In the genomic region with DNA sequence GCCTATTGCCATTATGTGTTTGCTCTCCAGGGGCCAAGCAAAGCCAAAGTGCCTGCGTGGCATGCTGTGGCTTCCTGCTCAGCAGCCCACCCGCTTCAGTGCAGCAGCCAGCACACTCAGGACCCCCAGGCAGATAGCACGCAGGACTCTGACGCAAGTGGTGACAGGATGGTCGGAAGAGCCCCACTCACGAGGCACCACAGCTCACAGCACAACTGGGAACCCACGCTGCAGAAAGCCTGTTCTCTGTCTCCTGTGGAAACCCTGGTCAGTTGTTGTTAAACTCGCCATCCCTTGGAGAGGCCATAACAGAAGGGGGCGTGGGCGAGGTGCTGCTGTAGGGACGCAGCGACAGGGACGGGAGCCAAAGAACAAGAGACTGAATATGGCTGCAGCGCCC, we compare ENCODE assay signal across 18 cellular contexts.
DNase-seq lines count a peak whose midpoint lies in the region; ATAC-seq, FAIRE-seq and TF ChIP-seq lines count a peak whose summit lies in the region.
"Had no signal": no experiment of that assay in that cellular context is flagged by ENCODE, and none has a peak within 500 bp of the region (broad histone marks: within the 10 kb centered on the region; RNA-seq: fewer than 3 reads in every experiment).

No MANE protein-coding gene starts in this region.

- intact Hi-C loops in activated naive CD4-positive, alpha-beta T cell treated with anti-CD3 and anti-CD28 coated beads for 36 hours (cut with micrococcal nuclease): no loop called here
- intact Hi-C loops in esophagus muscularis mucosa (cut with DNase I): no loop called here
- intact Hi-C loops in stomach (cut with DNase I; ENCODE audit: low total_unique reads): no loop called here

- TF ChIP-seq EP300 in esophagus muscularis mucosa (IDR thresholded peaks at IDR 0.05) (no peak), stomach (IDR thresholded peaks at IDR 0.05) (no peak)

- H3K27me3 Mint-ChIP-seq in activated naive CD4-positive, alpha-beta T cell treated with anti-CD3 and anti-CD28 coated beads for 36 hours (ENCODE audit: low read depth): no peaks in the 10 kb centered on the region
- H3K27me3 Mint-ChIP-seq: B cell had no signal

- H3K4me3 ChIP-seq in esophagus muscularis mucosa (no peak overlapping the region), stomach (no peak overlapping the region), foreskin fibroblast (ENCODE audit: low read depth in 1 of 2, low read length in 2 of 2) (no peak overlapping the region)

- H3K4me1 Mint-ChIP-seq in activated naive CD4-positive, alpha-beta T cell treated with anti-CD3 and anti-CD28 coated beads for 36 hours (ENCODE audit: low read depth): peaks cover 83% of the 10 kb centered on the region

- H3K9me3 ChIP-seq in esophagus muscularis mucosa: no peaks in the 10 kb centered on the region
- H3K9me3 ChIP-seq in stomach: no peaks in the 10 kb centered on the region

- TF ChIP-seq CTCF in esophagus muscularis mucosa (IDR thresholded peaks at IDR 0.05) (no peak), stomach (IDR thresholded peaks at IDR 0.05) (no peak), foreskin fibroblast (IDR thresholded peaks at IDR 0.05; ENCODE audit: low read depth, low read length) (no peak)

- peak; percentile 3 for DNase-seq in activated naive CD4-positive, alpha-beta T cell treated with anti-CD3 and anti-CD28 coated beads for 36 hours
- DNase-seq in activated naive CD4-positive, alpha-beta T cell (lab: John Stamatoyannopoulos, UW): no peak
- DNase-seq in NCI-H345 (lab: John Stamatoyannopoulos, UW): peak; percentile 62
- no peak for DNase-seq in esophagus muscularis mucosa (ENCODE audit: extremely low spot score)
- peak; percentile 22 for DNase-seq in stomach
- DNase-seq in foreskin fibroblast: no peak
- no peak for DNase-seq in GM12892 (ENCODE audit: insufficient read length)
- DNase-seq: HFFc6; mesenchymal stem cell; NCI-H1048; NCI-H524 treated with DMSO at 0.1 percent for 48 hours; SHP77 treated with DMSO at 0.1 percent for 48 hours; stimulated activated CD4-positive, alpha-beta T cell treated with anti-CD3 and anti-CD28 coated beads, Interleukin-4, amount 100 ng/mL, for 1 hour; stimulated activated naive CD4-positive, alpha-beta T cell; WERI-Rb-1 had no signal

- H3K4me1 ChIP-seq in esophagus muscularis mucosa (peaks cover 53 to 84% (median 79%) of the 10 kb centered on the region in 4 donors), stomach (peaks cover 40 to 71% (median 57%) of the 10 kb centered on the region in 4 donors)

- H3K4me3 Mint-ChIP-seq in activated naive CD4-positive, alpha-beta T cell treated with anti-CD3 and anti-CD28 coated beads for 36 hours: no peak overlapping the region
- H3K4me3 Mint-ChIP-seq: B cell, HFFc6 had no signal

- CTCF ChIA-PET in activated naive CD4-positive, alpha-beta T cell treated with anti-CD3 and anti-CD28 coated beads for 36 hours (lab: Charles Lee): no interaction called here

- no peak overlapping the region for H3K27ac Mint-ChIP-seq in activated naive CD4-positive, alpha-beta T cell treated with anti-CD3 and anti-CD28 coated beads for 36 hours
- H3K27ac Mint-ChIP-seq: B cell, HFFc6 had no signal

- H3K27me3 ChIP-seq in esophagus muscularis mucosa (no peaks in the 10 kb centered on the region), stomach (no peaks in the 10 kb centered on the region)

- ATAC-seq in HG02840 (IDR thresholded peaks at IDR 0.05; ENCODE audit: low FRiP score, unreplicated experiment): no peak
- ATAC-seq: esophagus mucosa had no signal

- no peaks in the 10 kb centered on the region for H3K36me3 ChIP-seq in esophagus muscularis mucosa
- H3K36me3 ChIP-seq in stomach: no peaks in the 10 kb centered on the region
- H3K36me3 ChIP-seq: WERI-Rb-1 had no signal

- H3K27ac ChIP-seq in esophagus muscularis mucosa (replicated peaks in 1 of 4) (peak overlapping the region; percentile 91 to 97 (median 91)), stomach (peak overlapping the region in 3 of 5 donors; percentile 21 to 87 (median 22))
- H3K27ac ChIP-seq: WERI-Rb-1 had no signal

- peaks cover 12% of the 10 kb centered on the region for H3K36me3 Mint-ChIP-seq in activated naive CD4-positive, alpha-beta T cell treated with anti-CD3 and anti-CD28 coated beads for 36 hours (ENCODE audit: low read depth)

- H3K9me3 Mint-ChIP-seq in activated naive CD4-positive, alpha-beta T cell treated with anti-CD3 and anti-CD28 coated beads for 36 hours: no peaks in the 10 kb centered on the region
- H3K9me3 Mint-ChIP-seq: HFFc6 had no signal

- TF ChIP-seq POLR2A in esophagus muscularis mucosa (IDR thresholded peaks at IDR 0.05; ENCODE audit: low read depth) (no peak), stomach (IDR thresholded peaks at IDR 0.05) (no peak), GM12892 (IDR thresholded peaks at IDR 0.05; ENCODE audit: low read depth, low read length) (no peak)

- no peak for FAIRE-seq in GM12892 (lab: Jason Lieb, UNC)

- 85% methylated on average over 14 of the region's 14 CpGs for WGBS in esophagus muscularis mucosa
- WGBS in stomach, 5 donors: 59 to 79% (median 71%) methylated on average over 13 to 14 of the region's 14 CpGs

Comparison
In these comparisons a context has a peak if more than half of its experiments do, and no peak if none do; other contexts are left out.
1. DNase-seq: peak in activated naive CD4-positive, alpha-beta T cell treated with anti-CD3 and anti-CD28 coated beads for 36 hours (single experiment), NCI-H345 (single experiment) and stomach (single experiment); none in activated naive CD4-positive, alpha-beta T cell (0 of 4), esophagus muscularis mucosa (single experiment), foreskin fibroblast (0 of 2) and GM12892 (single experiment).